In the genomic region with DNA sequence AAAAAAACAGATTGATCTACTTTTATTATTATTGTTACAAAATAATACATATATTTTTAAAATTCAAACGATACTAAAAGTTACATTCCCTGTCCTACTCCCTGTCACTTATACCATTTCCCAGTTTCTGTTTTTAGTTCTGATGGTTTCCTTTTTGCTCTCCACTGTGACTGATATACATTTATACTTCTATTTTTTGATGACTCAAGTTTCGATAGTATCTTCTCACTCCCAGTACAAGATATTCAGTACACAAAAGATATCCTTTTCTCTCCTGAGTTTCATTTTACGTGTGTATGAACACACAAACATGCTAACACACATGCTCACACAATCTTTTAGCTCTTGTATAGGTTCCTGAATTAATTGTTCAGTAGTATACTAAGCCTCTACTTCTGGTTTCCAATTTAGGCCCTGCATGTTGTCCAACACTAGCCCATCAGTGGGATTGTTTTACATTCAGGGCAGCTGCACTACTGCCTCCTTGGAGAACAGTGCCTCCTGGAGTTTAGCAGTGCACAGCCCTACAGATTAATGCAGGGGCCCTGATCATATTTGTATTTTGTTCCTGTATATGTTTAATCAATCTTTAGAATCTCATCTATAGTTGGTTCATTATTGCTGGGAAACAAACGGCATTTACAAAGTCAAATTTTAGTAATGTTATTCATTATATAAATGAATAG, we compare ENCODE assay signal across 13 cellular contexts.
A peak's percentile ranks its signal among the peaks of the same experiment; 100 is the strongest.
DNase-seq lines count a peak whose midpoint lies in the region; ATAC-seq, FAIRE-seq and TF ChIP-seq lines count a peak whose summit lies in the region.
"Had no signal": no experiment of that assay in that cellular context is flagged by ENCODE, and none has a peak within 500 bp of the region (broad histone marks: within the 10 kb centered on the region; RNA-seq: fewer than 3 reads in every experiment).

No MANE protein-coding gene starts in this region.

- DNase-seq in A549 (ENCODE audit: low read depth in 1 of 2, low spot score in 1 of 2) (peak in 1 of 2 experiments; percentile 48), SK-MEL-5 (ENCODE audit: low read depth, low spot score) (peak; percentile 87), foreskin fibroblast (no peak), NCI-H1694 treated with DMSO at 0.1 percent for 48 hours (lab: John Stamatoyannopoulos, UW) (no peak), LoVo (ENCODE audit: low spot score) (no peak), GOT3 (lab: John Stamatoyannopoulos, UW) (no peak)
- DNase-seq: CD4-positive, CD25-positive, alpha-beta regulatory T cell; NCI-H524; stimulated activated CD4-positive, alpha-beta T cell treated with anti-CD3 and anti-CD28 coated beads, Interleukin-12 subunit alpha, Interleukin-12 subunit beta, amount 100 ng/mL, for 4 hours; stomach had no signal

- peak; percentile 89 for FAIRE-seq in A549 (lab: Jason Lieb, UNC)
- FAIRE-seq: TTC549 had no signal

- peak overlapping the region; percentile 44 to 68; a peak in 4 of 6 replicates for H3K27ac ChIP-seq in A549

- H3K4me3 ChIP-seq in A549 (no peak overlapping the region), foreskin fibroblast (ENCODE audit: low read depth in 1 of 2, low read length in 2 of 2) (no peak overlapping the region)
- H3K4me3 ChIP-seq: stomach had no signal

- CTCF ChIA-PET in A549 (lab: Yijun Ruan, JAX): interaction anchor here (1.6 to 3.1 kb wide), 2 partner anchors 12 to 78 kb away, joined by 3 to 16 read pairs; no protein-coding TSS in a partner anchor

- 82% methylated on average over 4 of the region's 4 CpGs for WGBS in A549 (ENCODE audit: missing lambda C conversion rate)

- H3K9me3 ChIP-seq in A549: peaks cover 12% of the 10 kb centered on the region; the same call in 2 of the 3 replicates
- H3K9me3 ChIP-seq: stomach had no signal

- ATAC-seq in A549: peak in 1 of 2 experiments; percentile 81; a peak in 3 of 6 replicates
- ATAC-seq in GM21529 (IDR thresholded peaks at IDR 0.05; ENCODE audit: unreplicated experiment): peak; percentile 74
- ATAC-seq in GM21717 (IDR thresholded peaks at IDR 0.05; ENCODE audit: unreplicated experiment): no peak

- TF ChIP-seq RAD21 in A549 (conservative IDR thresholded peaks at IDR 0.05 in 1 of 2, IDR thresholded peaks at IDR 0.05 in 1 of 2): peak; percentile 49 to 59

- no peak overlapping the region for H3K4me2 ChIP-seq in A549

- peaks cover 35% of the 10 kb centered on the region for H3K4me1 ChIP-seq in A549

- TF ChIP-seq POLR2A in A549 (IDR thresholded peaks at IDR 0.05; ENCODE audit: low read length): no peak

- TF ChIP-seq CTCF in A549 (IDR thresholded peaks at IDR 0.05) (peak; percentile 36), foreskin fibroblast (IDR thresholded peaks at IDR 0.05; ENCODE audit: low read depth, low read length) (peak; percentile 15)

- POLR2A ChIA-PET in A549 (lab: Yijun Ruan, JAX): no interaction called here

- in situ Hi-C loops in SK-MEL-5 (cut with HindIII; ENCODE audit: low pct_unique_long_range_greater_than_20kb, low sequenced_read_pairs): loop anchor here (5.0 kb wide), 1 partner anchor 89 kb away; no protein-coding TSS in a partner anchor

- no peak for TF ChIP-seq EP300 in A549 (IDR thresholded peaks at IDR 0.05)

TF ChIP-seq in A549, 52 proteins besides CTCF, POLR2A, EP300 and RAD21:
- TF ChIP-seq RNF2 (IDR thresholded peaks at IDR 0.05; ENCODE audit: borderline replicate concordance, low read depth): no peak
- no peak for TF ChIP-seq KDM5A (IDR thresholded peaks at IDR 0.05)
- TF ChIP-seq, protein P1, sequence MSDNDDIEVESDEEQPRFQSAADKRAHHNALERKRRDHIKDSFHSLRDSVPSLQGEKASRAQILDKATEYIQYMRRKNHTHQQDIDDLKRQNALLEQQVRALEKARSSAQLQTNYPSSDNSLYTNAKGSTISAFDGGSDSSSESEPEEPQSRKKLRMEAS (IDR thresholded peaks at IDR 0.05): no peak
- no peak for TF ChIP-seq ESRRA (IDR thresholded peaks at IDR 0.05; ENCODE audit: borderline replicate concordance, low read length)
- TF ChIP-seq FOSL2 (IDR thresholded peaks at IDR 0.05): no peak
- no peak for TF ChIP-seq FOSL2 (CRISPR knock-in tag; IDR thresholded peaks at IDR 0.05)
- TF ChIP-seq, protein P2, sequence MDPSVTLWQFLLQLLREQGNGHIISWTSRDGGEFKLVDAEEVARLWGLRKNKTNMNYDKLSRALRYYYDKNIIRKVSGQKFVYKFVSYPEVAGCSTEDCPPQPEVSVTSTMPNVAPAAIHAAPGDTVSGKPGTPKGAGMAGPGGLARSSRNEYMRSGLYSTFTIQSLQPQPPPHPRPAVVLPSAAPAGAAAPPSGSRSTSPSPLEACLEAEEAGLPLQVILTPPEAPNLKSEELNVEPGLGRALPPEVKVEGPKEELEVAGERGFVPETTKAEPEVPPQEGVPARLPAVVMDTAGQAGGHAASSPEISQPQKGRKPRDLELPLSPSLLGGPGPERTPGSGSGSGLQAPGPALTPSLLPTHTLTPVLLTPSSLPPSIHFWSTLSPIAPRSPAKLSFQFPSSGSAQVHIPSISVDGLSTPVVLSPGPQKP (IDR thresholded peaks at IDR 0.05; ENCODE audit: low read depth, low read length): no peak
- peak; percentile 37; the same call in 1 of the 3 replicates for TF ChIP-seq SMC3 (IDR thresholded peaks at IDR 0.05)
